In genomic region chr19:13165091-13165997, GRCh38 we compare ENCODE assay signal across 7 cellular contexts. TPM values are rescaled to one million over a fixed set of nuclear protein-coding genes. Genes with fewer than 3 reads are reported as not detected.
DNase-seq lines count a peak whose midpoint lies in the region; ATAC-seq and TF ChIP-seq lines count a peak whose summit lies in the region.

No MANE protein-coding gene starts in this region.

- no peaks in the 10 kb centered on the region for H3K36me3 ChIP-seq in iPS DF 6.9 (ENCODE audit: control insufficient read depth, insufficient read depth, low read length)

- peaks cover 7% of the 10 kb centered on the region for H3K4me1 ChIP-seq in iPS DF 6.9 (ENCODE audit: control insufficient read depth, insufficient read depth, low read length)

- no peak overlapping the region for H3K4me3 ChIP-seq in iPS DF 6.9 (ENCODE audit: low read length)

- H3K27me3 Mint-ChIP-seq in HFFc6 (ENCODE audit: insufficient read depth) (peaks cover 2% of the 10 kb centered on the region), activated B cell treated with CpG ODN at 0.5 μM for 24 hours (no peaks in the 10 kb centered on the region)

- H3K9me3 Mint-ChIP-seq in HFFc6 (no peaks in the 10 kb centered on the region), activated B cell treated with CpG ODN at 0.5 μM for 24 hours (no peaks in the 10 kb centered on the region)
- H3K9me3 Mint-ChIP-seq in stimulated activated effector memory CD8-positive, alpha-beta T cell treated with anti-CD3 and anti-CD28 coated beads, Interleukin-12 subunit alpha, Interleukin-12 subunit beta, amount 100 ng/mL, for 72 hours = no peaks in the 10 kb centered on the region

- DNase-seq in HFFc6 (no peak), activated B cell treated with CpG ODN at 0.5 μM for 24 hours (no peak), iPS DF 6.9 (ENCODE audit: low read depth, low spot score) (no peak), dedifferentiated amniotic fluid mesenchymal stem cell (ENCODE audit: extremely low spot score) (no peak)
- DNase-seq in stimulated activated effector memory CD8-positive, alpha-beta T cell treated with anti-CD3 and anti-CD28 coated beads, Interleukin-12 subunit alpha, Interleukin-12 subunit beta, amount 100 ng/mL, for 72 hours (ENCODE audit: low spot score in 2 of 2) = no peak
- DNase-seq in stimulated activated naive CD4-positive, alpha-beta T cell treated with Interleukin-2 at 50 U/mL for 16 hours (lab: John Stamatoyannopoulos, UW) = no peak

- H3K27me3 ChIP-seq in iPS DF 6.9 (ENCODE audit: control insufficient read depth, insufficient read depth, low read length) = no peaks in the 10 kb centered on the region

- ATAC-seq in activated B cell treated with CpG ODN at 0.5 μM for 24 hours (ENCODE audit: low read depth) (no peak), GM21367 (IDR thresholded peaks at IDR 0.05; ENCODE audit: unreplicated experiment) (no peak)
- ATAC-seq in stimulated activated effector memory CD8-positive, alpha-beta T cell treated with anti-CD3 and anti-CD28 coated beads, Interleukin-12 subunit alpha, Interleukin-12 subunit beta, amount 100 ng/mL, for 72 hours = no peak

- peak overlapping the region; percentile 98 for H3K27ac ChIP-seq in iPS DF 6.9 (ENCODE audit: low read length)

- H3K36me3 Mint-ChIP-seq in HFFc6 (ENCODE audit: low read depth) (no peaks in the 10 kb centered on the region), activated B cell treated with CpG ODN at 0.5 μM for 24 hours (ENCODE audit: low read depth) (no peaks in the 10 kb centered on the region)
- peaks cover 5% of the 10 kb centered on the region for H3K36me3 Mint-ChIP-seq in stimulated activated effector memory CD8-positive, alpha-beta T cell treated with anti-CD3 and anti-CD28 coated beads, Interleukin-12 subunit alpha, Interleukin-12 subunit beta, amount 100 ng/mL, for 72 hours

- H3K4me3 Mint-ChIP-seq in HFFc6 (peak overlapping the region; percentile 79; the same call in 1 of the 2 replicates), activated B cell treated with CpG ODN at 0.5 μM for 24 hours (no peak overlapping the region)
- peak overlapping the region; percentile 76 for H3K4me3 Mint-ChIP-seq in stimulated activated effector memory CD8-positive, alpha-beta T cell treated with anti-CD3 and anti-CD28 coated beads, Interleukin-12 subunit alpha, Interleukin-12 subunit beta, amount 100 ng/mL, for 72 hours

- POLR2A ChIA-PET in activated B cell treated with CpG ODN at 0.5 μM for 24 hours (lab: Charles Lee) = interaction anchor here (0.6 to 11.6 kb wide), 8 partner anchors 8 to 1514 kb away, joined by 3 to 413 read pairs (median 25); partner anchors contain the start of genes IER2, LYL1 and STX10

- no peak for TF ChIP-seq CTCF in HFFc6 (IDR thresholded peaks at IDR 0.05)
- no peak for TF ChIP-seq CTCF in activated B cell treated with CpG ODN at 0.5 μM for 24 hours (IDR thresholded peaks at IDR 0.05)

- CTCF ChIA-PET in activated B cell treated with CpG ODN at 0.5 μM for 24 hours (lab: Charles Lee) = interaction anchor here (0.6 to 2.1 kb wide), 3 partner anchors 11 to 30 kb away, joined by 3 to 11 read pairs (median 4); no protein-coding TSS in a partner anchor

- intact Hi-C loops in activated B cell treated with CpG ODN at 0.5 μM for 24 hours (cut with micrococcal nuclease) = no loop called here

- no CpG with 5 or more reads among the region's 20 CpGs for WGBS in iPS DF 6.9 (ENCODE audit: insufficient coverage, insufficient read length)

- H3K4me1 Mint-ChIP-seq in HFFc6 (ENCODE audit: low read depth) (peaks cover 75% of the 10 kb centered on the region), activated B cell treated with CpG ODN at 0.5 μM for 24 hours (peaks cover 90% of the 10 kb centered on the region)
- peaks cover 69% of the 10 kb centered on the region for H3K4me1 Mint-ChIP-seq in stimulated activated effector memory CD8-positive, alpha-beta T cell treated with anti-CD3 and anti-CD28 coated beads, Interleukin-12 subunit alpha, Interleukin-12 subunit beta, amount 100 ng/mL, for 72 hours

- peak overlapping the region; percentile 97 for H3K27ac Mint-ChIP-seq in HFFc6
- H3K27ac Mint-ChIP-seq in activated B cell treated with CpG ODN at 0.5 μM for 24 hours = peak overlapping the region; percentile 89
- peak overlapping the region; percentile 91 for H3K27ac Mint-ChIP-seq in stimulated activated effector memory CD8-positive, alpha-beta T cell treated with anti-CD3 and anti-CD28 coated beads, Interleukin-12 subunit alpha, Interleukin-12 subunit beta, amount 100 ng/mL, for 72 hours

- no peaks in the 10 kb centered on the region for H3K9me3 ChIP-seq in iPS DF 6.9 (ENCODE audit: control insufficient read depth, insufficient read depth, low read length)

RNA-seq across cellular contexts. Expression of gene IER2, which starts 15.1 kb away (rescaled TPM):
- total RNA-seq in HFFc6 (2021; fragmentation: NEBNext Ultra II Directional; extraction: Animal tissue kit (Norgen Biotek cat#: 25700)) = 10 to 100 TPM; 68.9 to 91.2 (median 87.7) TPM
- total RNA-seq in activated B cell treated with CpG ODN at 0.5 μM for 24 hours = 116 and 119 TPM in 2 replicates

RNA-seq across cellular contexts. Expression of gene STX10, which starts 15.2 kb away (rescaled TPM):
- 10 to 100 TPM; 48.5 to 63.4 (median 54.0) TPM for total RNA-seq in HFFc6 (2021; fragmentation: NEBNext Ultra II Directional; extraction: Animal tissue kit (Norgen Biotek cat#: 25700))
- 41.7 and 43.6 TPM in 2 replicates for total RNA-seq in activated B cell treated with CpG ODN at 0.5 μM for 24 hours

RNA-seq across cellular contexts. Expression of gene NACC1, which starts 47.3 kb away (rescaled TPM):
- total RNA-seq in HFFc6 (2021; fragmentation: NEBNext Ultra II Directional; extraction: Animal tissue kit (Norgen Biotek cat#: 25700)) = 100 to 1,000 TPM; 126 to 146 (median 139) TPM
- 62.1 and 68.8 TPM in 2 replicates for total RNA-seq in activated B cell treated with CpG ODN at 0.5 μM for 24 hours

RNA-seq across cellular contexts. Expression of gene TRMT1, which starts 48.8 kb away (rescaled TPM):
- total RNA-seq in HFFc6 (2021; fragmentation: NEBNext Ultra II Directional; extraction: Animal tissue kit (Norgen Biotek cat#: 25700)) = 10 to 100 TPM; 36.3 to 49.9 (median 39.6) TPM
- total RNA-seq in activated B cell treated with CpG ODN at 0.5 μM for 24 hours = 111 and 113 TPM in 2 replicates
